ENCODE assay signal across 2 cellular contexts in the genomic region with DNA sequence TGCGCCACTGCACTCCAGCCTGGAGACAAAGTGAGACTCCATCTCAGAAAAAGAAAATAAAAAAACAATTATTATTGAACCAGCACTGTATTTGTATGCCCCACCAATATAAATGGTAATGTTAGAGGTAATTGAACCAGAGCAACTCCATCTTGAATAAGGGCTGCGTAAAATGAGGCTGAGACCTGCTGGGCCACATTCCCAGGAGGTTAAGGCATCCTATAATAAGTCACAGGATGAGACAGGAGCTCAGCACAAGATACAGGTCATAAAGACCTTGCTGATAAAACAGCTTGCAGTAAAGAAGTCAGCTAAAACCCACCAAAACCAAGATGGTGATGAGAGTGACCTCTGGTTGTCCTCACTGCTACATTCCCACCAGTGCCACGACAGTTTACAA. TPM values are rescaled to one million over a fixed set of nuclear protein-coding genes. Genes with fewer than 3 reads are reported as not detected.
"Had no signal": no experiment of that assay in that cellular context is flagged by ENCODE, and none has a peak within 500 bp of the region (broad histone marks: within the 10 kb centered on the region; RNA-seq: fewer than 3 reads in every experiment).

No MANE protein-coding gene starts in this region.

RNA-seq across cellular contexts. Expression of gene C12orf56, which starts 29.4 kb away (rescaled TPM):
- total RNA-seq: G401, GM12878 had no signal
- polyA plus RNA-seq: GM12878 had no signal
